Comparison of ENCODE assay signal across 8 cellular contexts in the genomic region with DNA sequence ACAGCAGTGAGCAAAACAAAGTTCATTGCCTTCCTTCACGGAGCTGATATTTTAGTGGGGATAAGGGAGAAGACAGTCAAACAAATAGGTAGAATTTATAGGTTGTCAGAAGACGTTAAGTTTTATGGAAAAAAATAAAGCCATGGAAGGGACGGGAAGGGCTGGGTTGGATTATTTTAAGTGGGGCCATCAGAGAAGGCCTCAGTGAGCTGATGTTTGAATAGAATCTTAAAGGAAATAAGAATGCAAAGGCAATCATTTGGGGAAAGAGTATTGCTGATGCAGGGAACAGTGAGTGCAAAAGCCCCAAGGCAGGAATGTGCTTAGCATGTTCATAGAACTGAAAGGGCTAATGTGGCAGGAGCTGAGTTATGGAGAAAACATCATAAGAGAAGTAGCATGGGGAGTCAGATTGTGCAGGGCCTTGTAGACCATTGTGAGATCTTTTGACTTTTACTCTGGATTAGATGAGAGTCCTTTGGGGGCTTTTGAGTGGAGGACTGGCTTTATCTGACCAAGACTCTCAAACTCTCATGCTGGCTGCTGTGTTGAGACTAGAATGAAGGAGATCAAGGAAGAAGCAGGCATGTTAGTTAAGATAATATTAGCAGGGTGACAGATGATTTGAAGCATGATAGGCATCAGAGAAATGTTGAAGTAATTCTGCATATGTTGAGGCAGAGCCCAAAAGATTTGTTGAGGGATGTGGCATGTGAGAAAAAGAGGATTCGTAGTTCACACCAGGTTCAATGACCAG.
A peak's percentile ranks its signal among the peaks of the same experiment; 100 is the strongest.
DNase-seq lines count a peak whose midpoint lies in the region; ATAC-seq and TF ChIP-seq lines count a peak whose summit lies in the region.
"Not testable (repeated sequence)": the region's sequence is repeated elsewhere in the genome, so short reads cannot be mapped to it uniquely, and the experiment has no call there.

No MANE protein-coding gene starts in this region.

- in situ Hi-C loops in SK-MEL-5 (cut with HindIII; ENCODE audit: low pct_unique_long_range_greater_than_20kb, low sequenced_read_pairs), result not testable (repeated sequence)

- TF ChIP-seq CTCF in body of pancreas (IDR thresholded peaks at IDR 0.05); heart left ventricle (IDR thresholded peaks at IDR 0.05); omental fat pad (IDR thresholded peaks at IDR 0.05): not testable (repeated sequence)

- 27 to 32% methylated on average over 4 of the region's 4 CpGs for WGBS in body of pancreas, 2 donors
- 41 to 48% (median 43%) methylated on average over 4 of the region's 4 CpGs for WGBS in heart left ventricle, 4 donors

- not testable (repeated sequence) for H3K4me3 ChIP-seq in body of pancreas, heart left ventricle

- not testable (repeated sequence) for H3K4me1 ChIP-seq in body of pancreas, heart left ventricle

- H3K4me3 Mint-ChIP-seq in stimulated activated naive CD8-positive, alpha-beta T cell treated with anti-CD3 and anti-CD28 coated beads, Interleukin-15, amount 100 ng/mL, for 72 hours, result not testable (repeated sequence)

- H3K27ac ChIP-seq in body of pancreas, heart left ventricle: not testable (repeated sequence)

- H3K27me3 ChIP-seq in body of pancreas, heart left ventricle: not testable (repeated sequence)

- ATAC-seq in body of pancreas (peak; percentile 6), heart left ventricle (peak; percentile 8 to 33 (median 19)), left lobe of liver (peak; percentile 17), omental fat pad (ENCODE audit: low FRiP score) (peak; percentile 17)
- peak; percentile 21 for ATAC-seq in stimulated activated naive CD8-positive, alpha-beta T cell treated with anti-CD3 and anti-CD28 coated beads, Interleukin-15, amount 100 ng/mL, for 72 hours

- not testable (repeated sequence) for H3K9me3 Mint-ChIP-seq in stimulated activated naive CD8-positive, alpha-beta T cell treated with anti-CD3 and anti-CD28 coated beads, Interleukin-15, amount 100 ng/mL, for 72 hours

- H3K4me1 Mint-ChIP-seq in stimulated activated naive CD8-positive, alpha-beta T cell treated with anti-CD3 and anti-CD28 coated beads, Interleukin-15, amount 100 ng/mL, for 72 hours, result not testable (repeated sequence)

- H3K36me3 ChIP-seq in body of pancreas (replicated peaks in 1 of 2; ENCODE audit: insufficient read depth in 1 of 2, low read depth in 2 of 2); heart left ventricle: not testable (repeated sequence)

- DNase-seq in AG20443 (ENCODE audit: low spot score), result peak; percentile 20
- peak; percentile 30 for DNase-seq in HT1080 (ENCODE audit: low read depth)
- DNase-seq in SK-MEL-5 (ENCODE audit: low read depth, low spot score), result peak; percentile 71
- not testable (repeated sequence) for DNase-seq in body of pancreas; heart left ventricle; left lobe of liver (ENCODE audit: low spot score); omental fat pad (ENCODE audit: low spot score); stimulated activated naive CD8-positive, alpha-beta T cell treated with anti-CD3 and anti-CD28 coated beads, Interleukin-15, amount 100 ng/mL, for 72 hours

- not testable (repeated sequence) for TF ChIP-seq POLR2A in body of pancreas (IDR thresholded peaks at IDR 0.05); heart left ventricle (IDR thresholded peaks at IDR 0.05)

- H3K27ac Mint-ChIP-seq in stimulated activated naive CD8-positive, alpha-beta T cell treated with anti-CD3 and anti-CD28 coated beads, Interleukin-15, amount 100 ng/mL, for 72 hours, result not testable (repeated sequence)

- H3K27me3 Mint-ChIP-seq in stimulated activated naive CD8-positive, alpha-beta T cell treated with anti-CD3 and anti-CD28 coated beads, Interleukin-15, amount 100 ng/mL, for 72 hours, result not testable (repeated sequence)

- intact Hi-C loops in body of pancreas (cut with DNase I); heart left ventricle (cut with DNase I): not testable (repeated sequence)

- not testable (repeated sequence) for H3K9me3 ChIP-seq in body of pancreas
- H3K9me3 ChIP-seq in heart left ventricle, result peaks cover 0 to 72% (median 10%) of the 10 kb centered on the region in 12 donors
